Comparison of ENCODE assay signal across 8 cellular contexts in genomic region chr7:151518105-151518780, GRCh38. TPM values are rescaled to one million over a fixed set of nuclear protein-coding genes. Genes with fewer than 3 reads are reported as not detected.
DNase-seq lines count a peak whose midpoint lies in the region; ATAC-seq and TF ChIP-seq lines count a peak whose summit lies in the region.

No MANE protein-coding gene starts in this region.

- peaks cover 5% of the 10 kb centered on the region for H3K27me3 Mint-ChIP-seq in activated CD4-positive, alpha-beta T cell treated with anti-CD3 and anti-CD28 coated beads, Interleukin-2, amount 10 ng/mL, durations not matched to agents 7 days and 5 days

- H3K36me3 Mint-ChIP-seq in activated CD4-positive, alpha-beta T cell treated with anti-CD3 and anti-CD28 coated beads, Interleukin-2, amount 10 ng/mL, durations not matched to agents 7 days and 5 days (ENCODE audit: low read depth) = peaks cover 27% of the 10 kb centered on the region

- peak overlapping the region; percentile 98 for H3K27ac ChIP-seq in C4-2B

- peak overlapping the region; percentile 98 for H3K27ac Mint-ChIP-seq in activated CD4-positive, alpha-beta T cell treated with anti-CD3 and anti-CD28 coated beads, Interleukin-2, amount 10 ng/mL, durations not matched to agents 7 days and 5 days

- no peak for ATAC-seq in GM18861 (IDR thresholded peaks at IDR 0.05; ENCODE audit: unreplicated experiment)
- ATAC-seq in GM21619 (IDR thresholded peaks at IDR 0.05; ENCODE audit: unreplicated experiment) = no peak

- POLR2A ChIA-PET in activated CD4-positive, alpha-beta T cell treated with anti-CD3 and anti-CD28 coated beads, Interleukin-2, amount 10 ng/mL, durations not matched to agents 7 days and 5 days (lab: Charles Lee) = no interaction called here

- H3K4me3 ChIP-seq in Jurkat, Clone E6-1 (ENCODE audit: low read length) = peak overlapping the region; percentile 95

- TF ChIP-seq CTCF in C4-2B (conservative IDR thresholded peaks at IDR 0.05) = no peak

- DNase-seq in Jurkat, Clone E6-1 (ENCODE audit: low read depth, low spot score) = peak; percentile 39
- peak; percentile 52 for DNase-seq in activated CD4-positive, alpha-beta T cell treated with anti-CD3 and anti-CD28 coated beads, Interleukin-2, amount 10 ng/mL, durations not matched to agents 7 days and 5 days
- DNase-seq in dermis microvascular lymphatic vessel endothelial cell (ENCODE audit: low read depth in 2 of 2) (peak; percentile 65 to 74), lung microvascular endothelial cell (ENCODE audit: low read depth in 2 of 2) (peak; percentile 55 to 90)
- DNase-seq in stimulated activated CD8-positive, alpha-beta memory T cell treated with anti-CD3 and anti-CD28 coated beads, Interleukin-12 subunit alpha, Interleukin-12 subunit beta, amount 100 ng/mL, for 24 hours (ENCODE audit: extremely low read depth) = peak; percentile 16

- no peaks in the 10 kb centered on the region for H3K9me3 Mint-ChIP-seq in activated CD4-positive, alpha-beta T cell treated with anti-CD3 and anti-CD28 coated beads, Interleukin-2, amount 10 ng/mL, durations not matched to agents 7 days and 5 days

- peak overlapping the region; percentile 90 for H3K4me3 Mint-ChIP-seq in activated CD4-positive, alpha-beta T cell treated with anti-CD3 and anti-CD28 coated beads, Interleukin-2, amount 10 ng/mL, durations not matched to agents 7 days and 5 days

- H3K4me1 Mint-ChIP-seq in activated CD4-positive, alpha-beta T cell treated with anti-CD3 and anti-CD28 coated beads, Interleukin-2, amount 10 ng/mL, durations not matched to agents 7 days and 5 days = peaks cover 54% of the 10 kb centered on the region

- CTCF ChIA-PET in activated CD4-positive, alpha-beta T cell treated with anti-CD3 and anti-CD28 coated beads, Interleukin-2, amount 10 ng/mL, durations not matched to agents 7 days and 5 days (lab: Charles Lee) = interaction anchor here (0.6 to 1.4 kb wide), 3 partner anchors 12 to 484 kb away, joined by 3 to 4 read pairs (median 3); no protein-coding TSS in a partner anchor

RNA-seq across cellular contexts. Expression of gene RHEB, which starts 1.5 kb away (rescaled TPM):
- 106 TPM for polyA plus RNA-seq in Jurkat, Clone E6-1 (2012; ENCODE audit: insufficient read depth, insufficient read length)
- 10 to 100 TPM; 86.8 to 90.7 TPM for total RNA-seq in activated CD4-positive, alpha-beta T cell treated with anti-CD3 and anti-CD28 coated beads, Interleukin-2, amount 10 ng/mL, durations not matched to agents 7 days and 5 days
- total RNA-seq in dermis microvascular lymphatic vessel endothelial cell (52.7 and 53.4 TPM in 2 replicates), lung microvascular endothelial cell (42.1 and 50.0 TPM in 2 replicates)

Comparison
In these comparisons a context has a peak if more than half of its experiments do, and no peak if none do; other contexts are left out.
1. DNase-seq: peak in every context shown above with its lines; median percentile 72 in lung microvascular endothelial cell; 70 in dermis microvascular lymphatic vessel endothelial cell; 52 in activated CD4-positive, alpha-beta T cell treated with anti-CD3 and anti-CD28 coated beads, Interleukin-2, amount 10 ng/mL, durations not matched to agents 7 days and 5 days; 39 in Jurkat, Clone E6-1; 16 in stimulated activated CD8-positive, alpha-beta memory T cell treated with anti-CD3 and anti-CD28 coated beads, Interleukin-12 subunit alpha, Interleukin-12 subunit beta, amount 100 ng/mL, for 24 hours.